9 cellular contexts compared by ENCODE assay signal in genomic region chr18:8595445-8595844, GRCh38.
"Had no signal": no experiment of that assay in that cellular context is flagged by ENCODE, and none has a peak within 500 bp of the region (broad histone marks: within the 10 kb centered on the region; RNA-seq: fewer than 3 reads in every experiment).

No MANE protein-coding gene starts in this region.

- H3K9ac ChIP-seq: KMS-11 had no signal

- H3K4me1 ChIP-seq: HAP-1 had no signal

- H3K36me3 ChIP-seq: HAP-1 had no signal

- H3K9me3 ChIP-seq: HAP-1 had no signal

- ATAC-seq: HCT116 had no signal

- DNase-seq: GOT3, H7, HFFc6, IMR-90, KBM-7 had no signal

- H3K4me3 ChIP-seq: HAP-1 had no signal

- H3K27ac ChIP-seq: HL-60, KMS-11 had no signal

- H3K4me2 ChIP-seq: KMS-11 had no signal
